19 cellular contexts compared by ENCODE assay signal in the genomic region with DNA sequence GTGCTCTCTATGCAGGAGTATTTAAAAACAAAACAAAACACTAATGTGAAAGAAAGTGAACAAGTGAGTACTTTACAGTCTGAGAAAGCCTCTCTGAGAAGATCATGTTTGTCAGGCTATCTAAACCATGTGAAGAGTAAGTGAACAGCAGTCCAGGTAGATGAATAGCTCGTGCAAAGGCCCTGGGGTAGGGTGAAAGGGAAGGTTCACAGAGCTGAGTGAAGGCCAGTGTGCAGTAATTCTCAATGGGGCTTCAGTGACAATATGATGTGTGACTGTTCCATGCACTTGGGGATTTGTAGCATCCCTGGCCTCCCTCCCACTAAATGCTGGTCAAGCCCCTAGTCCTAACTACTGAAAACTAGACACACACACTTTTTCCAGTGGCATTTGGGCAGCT.
A peak's percentile ranks its signal among the peaks of the same experiment; 100 is the strongest.
DNase-seq lines count a peak whose midpoint lies in the region; ATAC-seq, FAIRE-seq and TF ChIP-seq lines count a peak whose summit lies in the region.
"Had no signal": no experiment of that assay in that cellular context is flagged by ENCODE, and none has a peak within 500 bp of the region (broad histone marks: within the 10 kb centered on the region; RNA-seq: fewer than 3 reads in every experiment).

No MANE protein-coding gene starts in this region.

- WGBS in K562 (ENCODE audit: insufficient coverage, low coverage, missing lambda C conversion rate), result 22% methylated on average over 1 of the region's 1 CpG

- TF ChIP-seq CTCF in K562 (IDR thresholded peaks at IDR 0.05 in 2 of 3, conservative IDR thresholded peaks at IDR 0.05 in 1 of 3; ENCODE audit: insufficient read depth in 2 of 3, low read depth in 1 of 3, low read length in 3 of 3), result no peak
- no peak for TF ChIP-seq CTCF in neural progenitor cell (IDR thresholded peaks at IDR 0.05)

- peaks cover 53% of the 10 kb centered on the region for H3K4me1 Mint-ChIP-seq in stimulated activated naive CD8-positive, alpha-beta T cell treated with anti-CD3 and anti-CD28 coated beads, Interleukin-15, Interleukin-2, amounts not matched to agents 100 ng/mL and 50 ng/mL, for 24 hours (ENCODE audit: low read depth)
- H3K4me1 Mint-ChIP-seq in stimulated activated naive CD8-positive, alpha-beta T cell treated with anti-CD3 and anti-CD28 coated beads, Interleukin-15, amount 100 ng/mL, for 72 hours, result peaks cover 12% of the 10 kb centered on the region
- H3K4me1 Mint-ChIP-seq in neural progenitor cell, result peaks cover 18% of the 10 kb centered on the region

- CTCF ChIA-PET in K562 (lab: Yijun Ruan, JAX; ENCODE audit: low intra/inter-chr PET ratio), result no interaction called here

- in situ Hi-C loops in K562 (cut with MboI), result no loop called here

- no peak overlapping the region for H3K4me3 ChIP-seq in K562
- no peak overlapping the region for H3K4me3 ChIP-seq in neural progenitor cell
- H3K4me3 ChIP-seq: A549 had no signal

- no peak for ATAC-seq in stimulated activated naive CD8-positive, alpha-beta T cell treated with anti-CD3 and anti-CD28 coated beads, Interleukin-15, amount 100 ng/mL, for 72 hours
- ATAC-seq in K562, result no peak
- ATAC-seq in GM19455 (IDR thresholded peaks at IDR 0.05; ENCODE audit: unreplicated experiment), result no peak
- ATAC-seq: A549; CD8-positive, alpha-beta T cell; HCT116 had no signal

- no peak for TF ChIP-seq POLR2A in K562 (conservative IDR thresholded peaks at IDR 0.05)

- no peaks in the 10 kb centered on the region for H3K79me2 ChIP-seq in K562 (ENCODE audit: control insufficient read depth, insufficient read depth, low read length)
- no peaks in the 10 kb centered on the region for H3K79me2 ChIP-seq in neural progenitor cell (ENCODE audit: low read depth)

- H3K36me3 ChIP-seq in K562 (ENCODE audit: control insufficient read depth, insufficient read depth, low read length) (no peaks in the 10 kb centered on the region), neural progenitor cell (no peaks in the 10 kb centered on the region)
- H3K36me3 ChIP-seq: BE2C had no signal

- TF ChIP-seq RAD21 in K562 (CRISPR knock-in tag; conservative IDR thresholded peaks at IDR 0.05 in 1 of 2, IDR thresholded peaks at IDR 0.05 in 1 of 2), result no peak

- no peaks in the 10 kb centered on the region for H3K9me1 ChIP-seq in K562 (ENCODE audit: control insufficient read depth, insufficient read depth, low read length)

- POLR2A ChIA-PET in K562 (lab: Yijun Ruan, JAX), result no interaction called here

- H3K4me2 ChIP-seq in K562 (ENCODE audit: insufficient read depth, low read length) (no peak overlapping the region), neural progenitor cell (no peak overlapping the region)
- H3K4me2 ChIP-seq: A549 had no signal

- no peaks in the 10 kb centered on the region for H3K36me3 Mint-ChIP-seq in stimulated activated naive CD8-positive, alpha-beta T cell treated with anti-CD3 and anti-CD28 coated beads, Interleukin-15, Interleukin-2, amounts not matched to agents 100 ng/mL and 50 ng/mL, for 24 hours (ENCODE audit: low read depth)
- no peaks in the 10 kb centered on the region for H3K36me3 Mint-ChIP-seq in neural progenitor cell
- H3K36me3 Mint-ChIP-seq: CD8-positive, alpha-beta T cell had no signal

- DNase-seq in stimulated activated naive CD8-positive, alpha-beta T cell treated with anti-CD3 and anti-CD28 coated beads, Interleukin-15, amount 100 ng/mL, for 72 hours, result no peak
- DNase-seq in K562 (ENCODE audit: extremely low read depth in 1 of 4, low spot score in 3 of 4) (no peak), neural progenitor cell (ENCODE audit: low spot score) (no peak), SKM-1 (lab: John Stamatoyannopoulos, UW; ENCODE audit: unreplicated experiment) (no peak), NCI-H82 (lab: John Stamatoyannopoulos, UW) (no peak)
- DNase-seq: BE2C; CD8-positive, alpha-beta T cell; COR-L47; DMS153; DMS79 treated with DMSO at 0.1 percent for 48 hours; EL had no signal

- H3K27me3 ChIP-seq in K562 (ENCODE audit: control insufficient read depth in 2 of 2, insufficient read depth in 2 of 2, low read length in 2 of 2), result no peaks in the 10 kb centered on the region
- no peaks in the 10 kb centered on the region for H3K27me3 ChIP-seq in neural progenitor cell
- H3K27me3 ChIP-seq: BE2C had no signal

- no peaks in the 10 kb centered on the region for H3F3A ChIP-seq in neural progenitor cell (ENCODE audit: low read depth)

- H3K9me3 Mint-ChIP-seq in stimulated activated naive CD8-positive, alpha-beta T cell treated with anti-CD3 and anti-CD28 coated beads, Interleukin-15, Interleukin-2, amounts not matched to agents 100 ng/mL and 50 ng/mL, for 24 hours, result no peaks in the 10 kb centered on the region
- H3K9me3 Mint-ChIP-seq in stimulated activated naive CD8-positive, alpha-beta T cell treated with anti-CD3 and anti-CD28 coated beads, Interleukin-15, amount 100 ng/mL, for 72 hours, result no peaks in the 10 kb centered on the region
- peaks cover 4% of the 10 kb centered on the region for H3K9me3 Mint-ChIP-seq in neural progenitor cell
- H3K9me3 Mint-ChIP-seq: CD8-positive, alpha-beta T cell had no signal

- no peak overlapping the region for H3K9ac ChIP-seq in K562 (ENCODE audit: insufficient read depth in 1 of 2, low read depth in 2 of 2, low read length in 2 of 2)
- H3K9ac ChIP-seq in neural progenitor cell, result no peak overlapping the region

- no peaks in the 10 kb centered on the region for H4K20me1 ChIP-seq in K562 (replicated peaks; ENCODE audit: control insufficient read depth, insufficient read depth, low read length)
- no peaks in the 10 kb centered on the region for H4K20me1 ChIP-seq in neural progenitor cell (ENCODE audit: low read depth)

- intact Hi-C loops in K562 (cut with micrococcal nuclease), result no loop called here

- H3K27ac ChIP-seq in K562 (ENCODE audit: extremely low read depth, low read depth, low read length), result no peak overlapping the region
- no peak overlapping the region for H3K27ac ChIP-seq in neural progenitor cell
- H3K27ac ChIP-seq: C4-2B had no signal

- no TSS peak for BruUV-seq in K562 (replicated peaks; lab: Mats Ljungman, UMichigan)

- no peaks in the 10 kb centered on the region for H3K9me3 ChIP-seq in K562 (replicated peaks; ENCODE audit: control insufficient read depth, insufficient read depth, low read depth, low read length)
- no peaks in the 10 kb centered on the region for H3K9me3 ChIP-seq in neural progenitor cell (ENCODE audit: low read depth)
- H3K9me3 ChIP-seq: A549, BE2C had no signal

- no peak for TF ChIP-seq EP300 in K562 (IDR thresholded peaks at IDR 0.05; ENCODE audit: low read length)

- H3K27ac Mint-ChIP-seq in stimulated activated naive CD8-positive, alpha-beta T cell treated with anti-CD3 and anti-CD28 coated beads, Interleukin-15, Interleukin-2, amounts not matched to agents 100 ng/mL and 50 ng/mL, for 24 hours, result peak overlapping the region; percentile 42
- no peak overlapping the region for H3K27ac Mint-ChIP-seq in stimulated activated naive CD8-positive, alpha-beta T cell treated with anti-CD3 and anti-CD28 coated beads, Interleukin-15, amount 100 ng/mL, for 72 hours
- peak overlapping the region; percentile 2 for H3K27ac Mint-ChIP-seq in neural progenitor cell
- H3K27ac Mint-ChIP-seq: CD8-positive, alpha-beta T cell had no signal

- no peak for FAIRE-seq in K562 (lab: Jason Lieb, UNC)
- FAIRE-seq: A549, D721Med, G401.6, GM12891 had no signal

- H3K4me1 ChIP-seq in K562 (replicated peaks in 1 of 2; ENCODE audit: control insufficient read depth in 2 of 2, insufficient read depth in 2 of 2, low read length in 2 of 2), result peaks cover 0 to 4% of the 10 kb centered on the region in 2 experiments; a peak in 2 of 5 replicates
- H3K4me1 ChIP-seq in neural progenitor cell, result peaks cover 3% of the 10 kb centered on the region
- H3K4me1 ChIP-seq: BE2C had no signal

- H2AFZ ChIP-seq in K562 (ENCODE audit: low read depth, low read length), result no peak overlapping the region
- no peak overlapping the region for H2AFZ ChIP-seq in neural progenitor cell (replicated peaks)

- no peaks in the 10 kb centered on the region for H3K27me3 Mint-ChIP-seq in stimulated activated naive CD8-positive, alpha-beta T cell treated with anti-CD3 and anti-CD28 coated beads, Interleukin-15, Interleukin-2, amounts not matched to agents 100 ng/mL and 50 ng/mL, for 24 hours
- no peaks in the 10 kb centered on the region for H3K27me3 Mint-ChIP-seq in stimulated activated naive CD8-positive, alpha-beta T cell treated with anti-CD3 and anti-CD28 coated beads, Interleukin-15, amount 100 ng/mL, for 72 hours
- peaks cover 16% of the 10 kb centered on the region for H3K27me3 Mint-ChIP-seq in neural progenitor cell (ENCODE audit: insufficient read depth, low read depth)

- H3K4me3 Mint-ChIP-seq in stimulated activated naive CD8-positive, alpha-beta T cell treated with anti-CD3 and anti-CD28 coated beads, Interleukin-15, Interleukin-2, amounts not matched to agents 100 ng/mL and 50 ng/mL, for 24 hours, result no peak overlapping the region
- no peak overlapping the region for H3K4me3 Mint-ChIP-seq in stimulated activated naive CD8-positive, alpha-beta T cell treated with anti-CD3 and anti-CD28 coated beads, Interleukin-15, amount 100 ng/mL, for 72 hours
- H3K4me3 Mint-ChIP-seq in neural progenitor cell, result no peak overlapping the region
- H3K4me3 Mint-ChIP-seq: CD8-positive, alpha-beta T cell had no signal

TF ChIP-seq in K562, 482 proteins besides CTCF, POLR2A, EP300 and RAD21:
- TF ChIP-seq TRIM28 (IDR thresholded peaks at IDR 0.05), result no peak
- 0 out of 4 replicates have a peak, but pooled peaks of 1 of the 2 experiments have one; percentile 17 for TF ChIP-seq RCOR1 (IDR thresholded peaks at IDR 0.05; ENCODE audit: borderline replicate concordance in 1 of 2, low read depth in 2 of 2, low read length in 2 of 2)
- peak in 1 of 2 experiments; percentile 8; a peak in 1 of 4 replicates for TF ChIP-seq KDM1A (IDR thresholded peaks at IDR 0.05)
- TF ChIP-seq, protein P1, sequence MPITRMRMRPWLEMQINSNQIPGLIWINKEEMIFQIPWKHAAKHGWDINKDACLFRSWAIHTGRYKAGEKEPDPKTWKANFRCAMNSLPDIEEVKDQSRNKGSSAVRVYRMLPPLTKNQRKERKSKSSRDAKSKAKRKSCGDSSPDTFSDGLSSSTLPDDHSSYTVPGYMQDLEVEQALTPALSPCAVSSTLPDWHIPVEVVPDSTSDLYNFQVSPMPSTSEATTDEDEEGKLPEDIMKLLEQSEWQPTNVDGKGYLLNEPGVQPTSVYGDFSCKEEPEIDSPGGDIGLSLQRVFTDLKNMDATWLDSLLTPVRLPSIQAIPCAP (CRISPR knock-in tag; IDR thresholded peaks at IDR 0.05; ENCODE audit: borderline replicate concordance), result no peak
- no peak for TF ChIP-seq ZNF77 (CRISPR knock-in tag; IDR thresholded peaks at IDR 0.05)
- peak; percentile 57; the same call in 1 of the 2 replicates for TF ChIP-seq BCOR (IDR thresholded peaks at IDR 0.05)
- TF ChIP-seq RBM25 (IDR thresholded peaks at IDR 0.05; ENCODE audit: low read depth, low read length, severe bottlenecking), result peak; percentile 95

Comparison
In these comparisons a context has a peak if more than half of its experiments do, and no peak if none do; other contexts are left out.
1. H3K27ac Mint-ChIP-seq: peak in stimulated activated naive CD8-positive, alpha-beta T cell treated with anti-CD3 and anti-CD28 coated beads, Interleukin-15, Interleukin-2, amounts not matched to agents 100 ng/mL and 50 ng/mL, for 24 hours (single experiment) and neural progenitor cell (single experiment); none in stimulated activated naive CD8-positive, alpha-beta T cell treated with anti-CD3 and anti-CD28 coated beads, Interleukin-15, amount 100 ng/mL, for 72 hours (0 of 2).